Comparison of ENCODE assay signal across 14 cellular contexts in the genomic region with DNA sequence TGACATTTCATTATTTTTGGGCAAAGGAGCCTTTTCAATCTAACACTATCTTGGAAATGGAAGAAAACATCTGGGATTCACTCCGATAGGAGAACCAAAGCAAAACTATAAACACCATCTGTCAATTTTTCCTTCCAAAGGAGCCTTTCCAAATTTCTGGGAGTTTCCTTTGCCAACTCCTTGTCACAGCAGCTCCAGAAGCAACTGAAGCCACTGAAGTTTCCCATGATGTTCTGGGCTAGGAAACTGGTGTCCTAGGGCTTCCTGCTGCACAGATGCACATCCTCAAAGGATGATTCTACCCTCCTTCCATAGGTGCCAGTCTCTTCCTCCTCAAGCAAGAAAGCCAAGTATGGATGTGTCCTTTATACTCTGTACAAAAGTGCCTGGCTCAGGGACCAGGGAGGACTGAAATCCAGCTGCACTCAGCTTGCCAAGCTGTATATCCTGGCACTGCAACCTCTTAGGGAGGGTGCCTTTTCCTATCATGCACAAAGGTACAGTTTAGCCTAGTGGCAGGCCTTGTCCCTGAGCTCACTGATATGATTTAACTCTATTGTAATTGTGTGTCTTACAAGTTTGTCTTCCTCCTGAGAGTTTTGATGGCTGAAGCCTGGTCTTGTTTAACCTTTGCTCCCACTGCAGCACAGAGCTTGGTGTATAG. TPM values are rescaled to one million over a fixed set of nuclear protein-coding genes. Genes with fewer than 3 reads are reported as not detected.
A peak's percentile ranks its signal among the peaks of the same experiment; 100 is the strongest.
DNase-seq lines count a peak whose midpoint lies in the region; ATAC-seq and TF ChIP-seq lines count a peak whose summit lies in the region.
"Had no signal": no experiment of that assay in that cellular context is flagged by ENCODE, and none has a peak within 500 bp of the region (broad histone marks: within the 10 kb centered on the region; RNA-seq: fewer than 3 reads in every experiment).

No MANE protein-coding gene starts in this region.

- no peaks in the 10 kb centered on the region for H3K4me1 ChIP-seq in Loucy (ENCODE audit: insufficient read depth, low read length, poor library complexity, severe bottlenecking)
- H3K4me1 ChIP-seq in RWPE2 (ENCODE audit: insufficient read depth, poor library complexity, severe bottlenecking), result no peaks in the 10 kb centered on the region
- peaks cover 0 to 43% (median 8%) of the 10 kb centered on the region in 6 donors for H3K4me1 ChIP-seq in spleen
- H3K4me1 ChIP-seq: prostate gland had no signal

- no peaks in the 10 kb centered on the region for H3F3A ChIP-seq in Loucy (ENCODE audit: low read depth)

- ATAC-seq in RWPE2 (ENCODE audit: low read depth) (peak; percentile 58), left ventricle myocardium superior (peak; percentile 94)

- no peak overlapping the region for H3K4me3 ChIP-seq in Loucy (ENCODE audit: low read length, poor library complexity, severe bottlenecking)
- no peak overlapping the region for H3K4me3 ChIP-seq in RWPE2 (ENCODE audit: severe bottlenecking)
- H3K4me3 ChIP-seq in spleen, result no peak overlapping the region
- H3K4me3 ChIP-seq: esophagus muscularis mucosa, Peyer's patch, prostate gland had no signal

- TF ChIP-seq CTCF in Loucy (conservative IDR thresholded peaks at IDR 0.05; ENCODE audit: low read length) (no peak), RWPE2 (IDR thresholded peaks at IDR 0.05; ENCODE audit: poor library complexity, severe bottlenecking) (no peak), spleen (IDR thresholded peaks at IDR 0.05 in 8 of 11, conservative IDR thresholded peaks at IDR 0.05 in 3 of 11) (no peak)

- intact Hi-C loops in left ventricle myocardium superior (cut with micrococcal nuclease), result no loop called here
- intact Hi-C loops in spleen (cut with DNase I; ENCODE audit: low total_unique reads), result loop anchor here (10.0 kb wide), 1 partner anchor 46 kb away; a partner anchor contains a TSS

- H3K27ac ChIP-seq in RWPE2 (ENCODE audit: poor library complexity, severe bottlenecking) (no peak overlapping the region), spleen (peak overlapping the region in 2 of 8 donors; percentile 81 to 85)
- H3K27ac ChIP-seq: esophagus muscularis mucosa, prostate gland had no signal

- H3K27me3 ChIP-seq in Loucy (ENCODE audit: insufficient read depth, low read length, poor library complexity, severe bottlenecking) (no peaks in the 10 kb centered on the region), RWPE2 (ENCODE audit: insufficient read depth, poor library complexity, severe bottlenecking) (no peaks in the 10 kb centered on the region), spleen (replicated peaks in 1 of 7) (peaks cover 0 to 7% (median 0%) of the 10 kb centered on the region in 7 donors)
- H3K27me3 ChIP-seq: esophagus muscularis mucosa, Peyer's patch had no signal

- DNase-seq in RWPE2 (ENCODE audit: low spot score) (no peak), left ventricle myocardium superior (no peak), spleen (peak; percentile 35), NCI-H1436 treated with DMSO at 0.1 percent for 48 hours (lab: John Stamatoyannopoulos, UW) (no peak), NOMO-1 (lab: John Stamatoyannopoulos, UW; ENCODE audit: unreplicated experiment in 2 of 2) (no peak), iPS-NIHi7 (ENCODE audit: extremely low spot score) (no peak)
- DNase-seq: activated CD8-positive, alpha-beta memory T cell treated with anti-CD3 and anti-CD28 coated beads, Interleukin-2, amount 50 U/mL, for 4 hours; activated naive CD4-positive, alpha-beta T cell; NCI-H1048; NCI-H510A treated with DMSO at 0.1 percent for 48 hours had no signal

- no peak overlapping the region for H3K9ac ChIP-seq in Loucy (ENCODE audit: low read depth, low read length, poor library complexity, severe bottlenecking)

- H3K79me2 ChIP-seq in Loucy (ENCODE audit: insufficient read depth, low read length), result no peaks in the 10 kb centered on the region

- H3K9me3 ChIP-seq in Loucy (ENCODE audit: insufficient read depth, low read depth, low read length), result no peaks in the 10 kb centered on the region
- no peaks in the 10 kb centered on the region for H3K9me3 ChIP-seq in RWPE2 (ENCODE audit: severe bottlenecking)
- H3K9me3 ChIP-seq in spleen, result no peaks in the 10 kb centered on the region
- H3K9me3 ChIP-seq: esophagus muscularis mucosa, Peyer's patch, prostate gland had no signal

- no peaks in the 10 kb centered on the region for H3K9me2 ChIP-seq in Loucy (replicated peaks; ENCODE audit: low read depth, low read length)

- H3K36me3 ChIP-seq in Loucy (ENCODE audit: insufficient read depth, low read length) (no peaks in the 10 kb centered on the region), RWPE2 (ENCODE audit: low read depth) (no peaks in the 10 kb centered on the region), spleen (no peaks in the 10 kb centered on the region)
- H3K36me3 ChIP-seq: esophagus muscularis mucosa, Peyer's patch, prostate gland had no signal

- 83 to 92% (median 84%) methylated on average over 1 of the region's 1 CpG for WGBS in spleen, 5 donors

- no peak overlapping the region for H3K4me2 ChIP-seq in Loucy (ENCODE audit: low read depth, low read length, poor library complexity, severe bottlenecking)

- TF ChIP-seq POLR2A in spleen (IDR thresholded peaks at IDR 0.05), result no peak

- no peaks in the 10 kb centered on the region for H4K20me1 ChIP-seq in Loucy (ENCODE audit: insufficient read depth, low read length, poor library complexity, severe bottlenecking)

- H2AFZ ChIP-seq in Loucy (ENCODE audit: low read length), result peak overlapping the region; percentile 46; the same call in 1 of the 2 replicates

RNA-seq across cellular contexts. Expression of a gene that starts 8.5 kb away (rescaled TPM):
- total RNA-seq in left ventricle myocardium superior (46.9 TPM), spleen (10 to 100 TPM; 37.4 to 56.0 (median 44.9) TPM)
- polyA plus RNA-seq in spleen, result 10 to 100 TPM; 17.3 to 25.7 (median 20.2) TPM

RNA-seq across cellular contexts. Expression of a gene that starts 43.9 kb away (rescaled TPM):
- total RNA-seq in left ventricle myocardium superior (17.3 TPM), spleen (100 to 1,000 TPM in 1 of 7 donors, 10 to 100 TPM in 6; 36.5 to 107 (median 38.6) TPM)
- 10 to 100 TPM in 2 of 3 donors, 1 to 10 TPM in 1; 5.6 to 12.9 (median 11.2) TPM for polyA plus RNA-seq in spleen
